17 cellular contexts compared by ENCODE assay signal in the genomic region with DNA sequence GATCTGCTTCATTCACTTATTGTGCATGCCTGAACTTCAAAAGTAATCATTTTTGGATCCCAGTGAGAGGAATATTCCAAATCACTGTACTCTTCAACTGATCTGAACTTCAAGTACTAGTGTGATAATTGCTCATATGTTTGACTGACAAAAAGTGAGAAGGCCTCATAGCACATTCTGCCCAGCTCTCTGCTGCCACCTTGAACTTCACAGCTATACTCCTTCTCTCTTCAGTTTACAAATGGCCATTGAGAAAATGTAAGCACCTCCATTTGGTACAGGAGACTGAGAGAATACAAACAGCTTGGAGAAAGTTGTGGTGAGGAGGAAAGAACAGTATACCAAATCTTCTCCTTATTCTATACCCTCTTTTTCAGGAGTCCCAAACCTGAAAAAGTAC.
A peak's percentile ranks its signal among the peaks of the same experiment; 100 is the strongest.
DNase-seq lines count a peak whose midpoint lies in the region; ATAC-seq and TF ChIP-seq lines count a peak whose summit lies in the region.
"Had no signal": no experiment of that assay in that cellular context is flagged by ENCODE, and none has a peak within 500 bp of the region (broad histone marks: within the 10 kb centered on the region; RNA-seq: fewer than 3 reads in every experiment).

No MANE protein-coding gene starts in this region.

- H3K56ac ChIP-seq in IMR-90 (ENCODE audit: extremely low read depth, insufficient read depth, low read length): no peak overlapping the region

- in situ Hi-C loops in IMR-90 (cut with MboI; ENCODE audit: low sequenced_read_pairs): no loop called here

- H3K4me2 ChIP-seq in IMR-90 (ENCODE audit: low read depth, low read length): no peak overlapping the region

- dilution Hi-C loops in IMR-90 (cut with HindIII; ENCODE audit: low sequenced_read_pairs, unreplicated experiment): no loop called here

- no peak for TF ChIP-seq CTCF in IMR-90 (conservative IDR thresholded peaks at IDR 0.05; ENCODE audit: low read depth, low read length)
- TF ChIP-seq CTCF in VCaP (conservative IDR thresholded peaks at IDR 0.05): peak; percentile 39

- no peaks in the 10 kb centered on the region for H3K9me1 ChIP-seq in IMR-90 (ENCODE audit: insufficient read depth, low read length)

- H2AK9ac ChIP-seq in IMR-90 (replicated peaks; ENCODE audit: low read depth, low read length, poor library complexity): no peak overlapping the region

- POLR2A ChIA-PET in IMR-90 (lab: Charles Lee; ENCODE audit: unreplicated experiment): no interaction called here

- H2BK20ac ChIP-seq in IMR-90 (ENCODE audit: low read depth, low read length): no peak overlapping the region

- no peak overlapping the region for H4K91ac ChIP-seq in IMR-90 (ENCODE audit: insufficient read depth, low read depth, low read length)

- no peak overlapping the region for H2AK5ac ChIP-seq in IMR-90 (ENCODE audit: low read depth, low read length)

- H3K18ac ChIP-seq in IMR-90 (ENCODE audit: low read depth, low read length): no peak overlapping the region

- H4K20me1 ChIP-seq in IMR-90 (ENCODE audit: insufficient read depth, low read length): no peaks in the 10 kb centered on the region

- no peak overlapping the region for H2AFZ ChIP-seq in IMR-90 (replicated peaks; ENCODE audit: low read length, poor library complexity)

- H3K27ac ChIP-seq in IMR-90 (ENCODE audit: insufficient read depth, low read length): no peak overlapping the region
- no peak overlapping the region for H3K27ac ChIP-seq in VCaP
- H3K27ac ChIP-seq: ascending aorta, ovary, SK-N-MC, tibial nerve had no signal

- H3K27me3 ChIP-seq in IMR-90 (ENCODE audit: control insufficient read depth, insufficient read depth, low read length): no peaks in the 10 kb centered on the region
- H3K27me3 ChIP-seq: ascending aorta, ovary, tibial nerve had no signal

- TF ChIP-seq RAD21 in IMR-90 (IDR thresholded peaks at IDR 0.05; ENCODE audit: low read length): no peak; the same call in 1 of the 2 replicates

- no peak overlapping the region for H2BK5ac ChIP-seq in IMR-90 (ENCODE audit: low read depth, low read length, poor library complexity, severe bottlenecking)

- ATAC-seq in IMR-90 (ENCODE audit: low read depth) (no peak), HG02970 (IDR thresholded peaks at IDR 0.05; ENCODE audit: low FRiP score, unreplicated experiment) (no peak)
- ATAC-seq: CD8-positive, alpha-beta T cell had no signal

- no peak overlapping the region for H2BK120ac ChIP-seq in IMR-90 (ENCODE audit: low read depth, low read length)

- DNase-seq in DMS53 treated with DMSO at 0.1 percent for 48 hours (lab: John Stamatoyannopoulos, UW; ENCODE audit: unreplicated experiment) (peak; percentile 5), IMR-90 (peak; percentile 3), iris pigment epithelial cell (ENCODE audit: low read depth) (peak; percentile 25), hepatic stellate cell (ENCODE audit: low spot score) (no peak), germinal center (ENCODE audit: low spot score) (no peak), globus pallidus (ENCODE audit: low spot score) (no peak)
- DNase-seq: activated CD4-positive, CD25-positive, alpha-beta regulatory T cell; CD8-positive, alpha-beta T cell; hypothalamus; midbrain; MV-4-11; ovary had no signal

- CTCF ChIA-PET in IMR-90 (lab: Yijun Ruan, JAX): interaction anchor here (0.6 kb wide), 1 partner anchor 975 kb away, joined by 4 read pairs; no protein-coding TSS in a partner anchor

- intact Hi-C loops in IMR-90 (cut with micrococcal nuclease): no loop called here

- no TSS peak for BruUV-seq in IMR-90 (replicated peaks; lab: Mats Ljungman, UMichigan)

- no peak overlapping the region for H4K8ac ChIP-seq in IMR-90 (ENCODE audit: low read depth in 2 of 2, low read length in 2 of 2)

- H3K14ac ChIP-seq in IMR-90 (replicated peaks; ENCODE audit: low read depth, low read length): no peak overlapping the region

- no peak overlapping the region for H3K23ac ChIP-seq in IMR-90 (ENCODE audit: low read depth, low read length)

- no peaks in the 10 kb centered on the region for H3K36me3 ChIP-seq in IMR-90 (ENCODE audit: control insufficient read depth, insufficient read depth, low read length)
- H3K36me3 ChIP-seq: ascending aorta, ovary, tibial nerve had no signal

- no peaks in the 10 kb centered on the region for H3K4me1 ChIP-seq in IMR-90 (ENCODE audit: control insufficient read depth, insufficient read depth, low read length)
- H3K4me1 ChIP-seq: ascending aorta, tibial nerve had no signal

- H3K4me3 ChIP-seq in IMR-90 (ENCODE audit: insufficient read depth, low read depth, low read length): no peak overlapping the region
- H3K4me3 ChIP-seq: ascending aorta, ovary, SK-N-MC, tibial nerve had no signal

- no peak for TF ChIP-seq POLR2A in IMR-90 (IDR thresholded peaks at IDR 0.05; ENCODE audit: low read depth, low read length)

- H2BK15ac ChIP-seq in IMR-90 (ENCODE audit: low read depth, low read length): no peak overlapping the region

- no peaks in the 10 kb centered on the region for H3K79me1 ChIP-seq in IMR-90 (ENCODE audit: low read depth in 1 of 2, low read length in 2 of 2)

- H3K9ac ChIP-seq in IMR-90 (ENCODE audit: low read depth, low read length): no peak overlapping the region

- H3K4ac ChIP-seq in IMR-90 (ENCODE audit: low read depth, low read length): no peak overlapping the region

- no peak overlapping the region for H4K5ac ChIP-seq in IMR-90 (ENCODE audit: low read depth, low read length)

- H3K9me3 ChIP-seq in IMR-90 (ENCODE audit: control insufficient read depth, insufficient read depth, low read length): no peaks in the 10 kb centered on the region
- H3K9me3 ChIP-seq: ascending aorta, ovary, tibial nerve had no signal

TF ChIP-seq in IMR-90, 13 proteins besides CTCF, POLR2A, EP300 and RAD21:
- TF ChIP-seq, protein P1, sequence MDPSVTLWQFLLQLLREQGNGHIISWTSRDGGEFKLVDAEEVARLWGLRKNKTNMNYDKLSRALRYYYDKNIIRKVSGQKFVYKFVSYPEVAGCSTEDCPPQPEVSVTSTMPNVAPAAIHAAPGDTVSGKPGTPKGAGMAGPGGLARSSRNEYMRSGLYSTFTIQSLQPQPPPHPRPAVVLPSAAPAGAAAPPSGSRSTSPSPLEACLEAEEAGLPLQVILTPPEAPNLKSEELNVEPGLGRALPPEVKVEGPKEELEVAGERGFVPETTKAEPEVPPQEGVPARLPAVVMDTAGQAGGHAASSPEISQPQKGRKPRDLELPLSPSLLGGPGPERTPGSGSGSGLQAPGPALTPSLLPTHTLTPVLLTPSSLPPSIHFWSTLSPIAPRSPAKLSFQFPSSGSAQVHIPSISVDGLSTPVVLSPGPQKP (IDR thresholded peaks at IDR 0.05; ENCODE audit: borderline replicate concordance, low read depth, low read length): no peak
- TF ChIP-seq MAZ (IDR thresholded peaks at IDR 0.05; ENCODE audit: borderline replicate concordance, low read depth, low read length) (no peak), NFE2L2 (IDR thresholded peaks at IDR 0.05; ENCODE audit: low read depth, low read length) (no peak), MAFK (IDR thresholded peaks at IDR 0.05; ENCODE audit: low read depth, low read length) (no peak), SMC3 (IDR thresholded peaks at IDR 0.05; ENCODE audit: low read depth, low read length) (no peak), RFX5 (IDR thresholded peaks at IDR 0.05; ENCODE audit: low read depth, low read length) (no peak), RCOR1 (IDR thresholded peaks at IDR 0.05; ENCODE audit: insufficient replicate concordance, low read length) (no peak), BHLHE40 (IDR thresholded peaks at IDR 0.05; ENCODE audit: low read depth, low read length) (no peak), CEBPB (IDR thresholded peaks at IDR 0.05; ENCODE audit: low read depth, low read length) (no peak), MXI1 (IDR thresholded peaks at IDR 0.05; ENCODE audit: borderline replicate concordance, low read depth, low read length) (no peak), CHD1 (IDR thresholded peaks at IDR 0.05; ENCODE audit: low read depth, low read length) (no peak), FOS (IDR thresholded peaks at IDR 0.05; ENCODE audit: low read depth, low read length) (no peak), USF2 (IDR thresholded peaks at IDR 0.05; ENCODE audit: low read depth, low read length) (no peak)

Comparison
In these comparisons a context has a peak if more than half of its experiments do, and no peak if none do; other contexts are left out.
1. DNase-seq: peak in DMS53 treated with DMSO at 0.1 percent for 48 hours (single experiment), IMR-90 (single experiment) and iris pigment epithelial cell (single experiment); none in hepatic stellate cell (single experiment), germinal center (single experiment) and globus pallidus (single experiment).